In genomic region chr17:16931318-16932060, GRCh38 we compare ENCODE assay signal across 27 cellular contexts. TPM values are rescaled to one million over a fixed set of nuclear protein-coding genes. Genes with fewer than 3 reads are reported as not detected.
"Had no signal": no experiment of that assay in that cellular context is flagged by ENCODE, and none has a peak within 500 bp of the region (broad histone marks: within the 10 kb centered on the region; RNA-seq: fewer than 3 reads in every experiment).

No MANE protein-coding gene starts in this region.

- H3K4me1 ChIP-seq: left lung, thyroid gland had no signal

- H3K9me3 Mint-ChIP-seq: activated naive CD4-positive, alpha-beta T cell treated with anti-CD3 and anti-CD28 coated beads for 36 hours; activated T-cell treated with anti-CD3 and anti-CD28 coated beads, Interleukin-2, amount 50 U/mL, for 4 hours; activated T-helper 2 cell treated with anti-CD3 and anti-CD28 coated beads, Interferon-gamma antibody, Interleukin-2, Interleukin-4, amounts not matched to agents 10 μg/mL and 5 μg/mL and 100 μg/mL, durations not matched to agents 14 hours and 24 hours and 36 hours; nephron progenitor cell; stimulated activated naive CD8-positive, alpha-beta T cell treated with anti-CD3 and anti-CD28 coated beads, Interleukin-15, Interleukin-2, amounts not matched to agents 100 ng/mL and 50 ng/mL, for 24 hours had no signal

- H3K27me3 Mint-ChIP-seq: progenitor cell of endocrine pancreas; stimulated activated naive CD8-positive, alpha-beta T cell treated with anti-CD3 and anti-CD28 coated beads, Interleukin-15, Interleukin-2, amounts not matched to agents 100 ng/mL and 50 ng/mL, for 24 hours had no signal

- H3K9me3 ChIP-seq: left lung, mucosa of descending colon, thyroid gland had no signal

- DNase-seq: activated CD4-positive, alpha-beta T cell treated with anti-CD3 and anti-CD28 coated beads for 4 hours; activated CD4-positive, alpha-beta T cell treated with anti-CD3 and anti-CD28 coated beads, Interleukin-2, amount 50 U/mL, for 48 hours; activated CD4-positive, CD25-positive, alpha-beta regulatory T cell; activated CD8-positive, alpha-beta memory T cell treated with anti-CD3 and anti-CD28 coated beads, Interleukin-2, amount 50 U/mL, for 48 hours; activated naive CD4-positive, alpha-beta T cell treated with anti-CD3 and anti-CD28 coated beads for 36 hours; activated T-cell treated with anti-CD3 and anti-CD28 coated beads, Interleukin-2, amount 50 U/mL, for 4 hours; effector CD4-positive, alpha-beta T cell; kidney glomerular epithelial cell; mesendoderm; nephron progenitor cell; occipital lobe; retina; stimulated activated CD4-positive, alpha-beta T cell treated with anti-CD3 and anti-CD28 coated beads, Interleukin-4, amount 100 ng/mL, for 24 hours; substantia nigra; SW 1271; T-helper 17 cell; thyroid gland had no signal

- H3K27ac ChIP-seq: left lung, thyroid gland had no signal

- H3K36me3 ChIP-seq: left lung, thyroid gland had no signal

- H3K4me3 Mint-ChIP-seq: activated naive CD4-positive, alpha-beta T cell treated with anti-CD3 and anti-CD28 coated beads for 36 hours; activated T-cell treated with anti-CD3 and anti-CD28 coated beads, Interleukin-2, amount 50 U/mL, for 4 hours; nephron progenitor cell; stimulated activated naive CD8-positive, alpha-beta T cell treated with anti-CD3 and anti-CD28 coated beads, Interleukin-15, Interleukin-2, amounts not matched to agents 100 ng/mL and 50 ng/mL, for 24 hours; T-helper 17 cell had no signal

- H3K4me1 Mint-ChIP-seq: T-helper 17 cell had no signal

- H3K27ac Mint-ChIP-seq: activated naive CD4-positive, alpha-beta T cell treated with anti-CD3 and anti-CD28 coated beads for 36 hours; activated T-helper 2 cell treated with anti-CD3 and anti-CD28 coated beads, Interferon-gamma antibody, Interleukin-2, Interleukin-4, amounts not matched to agents 10 μg/mL and 5 μg/mL and 100 μg/mL, durations not matched to agents 14 hours and 24 hours and 36 hours; nephron progenitor cell; progenitor cell of endocrine pancreas; stimulated activated naive CD8-positive, alpha-beta T cell treated with anti-CD3 and anti-CD28 coated beads, Interleukin-15, Interleukin-2, amounts not matched to agents 100 ng/mL and 50 ng/mL, for 24 hours; T-helper 17 cell had no signal

- ATAC-seq: activated T-cell treated with anti-CD3 and anti-CD28 coated beads, Interleukin-2, amount 50 U/mL, for 4 hours; left lung; mucosa of descending colon; T-helper 17 cell had no signal

- FAIRE-seq: endometrium had no signal

- H3K27me3 ChIP-seq: left lung, thyroid gland had no signal

- H3K4me3 ChIP-seq: left lung, mucosa of descending colon, thyroid gland had no signal

RNA-seq across cellular contexts. Expression of gene TNFRSF13B, which starts 40.4 kb away (rescaled TPM):
- total RNA-seq: activated CD8-positive, alpha-beta memory T cell treated with anti-CD3 and anti-CD28 coated beads for 36 hours; activated naive CD4-positive, alpha-beta T cell treated with anti-CD3 and anti-CD28 coated beads for 36 hours; cerebellum; epithelial cell of proximal tubule; fibroblast of villous mesenchyme; occipital lobe; progenitor cell of endocrine pancreas; thyroid gland had no signal
